16 cellular contexts compared by ENCODE assay signal in genomic region chr17:75365931-75366275, GRCh38. TPM values are rescaled to one million over a fixed set of nuclear protein-coding genes. Genes with fewer than 3 reads are reported as not detected.
DNase-seq lines count a peak whose midpoint lies in the region; ATAC-seq and TF ChIP-seq lines count a peak whose summit lies in the region.
"Had no signal": no experiment of that assay in that cellular context is flagged by ENCODE, and none has a peak within 500 bp of the region (broad histone marks: within the 10 kb centered on the region; RNA-seq: fewer than 3 reads in every experiment).

No MANE protein-coding gene starts in this region.

- no peaks in the 10 kb centered on the region for H3K9me3 ChIP-seq in SK-N-SH
- H3K9me3 ChIP-seq in neural progenitor cell (ENCODE audit: low read depth): no peaks in the 10 kb centered on the region
- H3K9me3 ChIP-seq: esophagus muscularis mucosa, thyroid gland had no signal

- no peaks in the 10 kb centered on the region for H3K9me2 ChIP-seq in SK-N-SH

- intact Hi-C loops in activated T-helper 2 cell treated with anti-CD3 and anti-CD28 coated beads, Interferon-gamma antibody, Interleukin-2, Interleukin-4, amounts not matched to agents 10 μg/mL and 5 μg/mL and 100 μg/mL, durations not matched to agents 14 hours and 24 hours and 36 hours (cut with micrococcal nuclease): loop anchor here (1.0 to 5.0 kb wide), 2 partner anchors 28 to 44 kb away; no protein-coding TSS in a partner anchor

- H3K9ac ChIP-seq in SK-N-SH: no peak overlapping the region
- H3K9ac ChIP-seq in neural progenitor cell: no peak overlapping the region

- H3K4me1 Mint-ChIP-seq in IgD-negative memory B cell: peaks cover 80 to 83% (median 80%) of the 10 kb centered on the region in 3 donors
- H3K4me1 Mint-ChIP-seq in activated T-helper 2 cell treated with anti-CD3 and anti-CD28 coated beads, Interferon-gamma antibody, Interleukin-2, Interleukin-4, amounts not matched to agents 10 μg/mL and 5 μg/mL and 100 μg/mL, durations not matched to agents 14 hours and 24 hours and 36 hours (ENCODE audit: low read depth): peaks cover 83% of the 10 kb centered on the region
- H3K4me1 Mint-ChIP-seq in neural progenitor cell: peaks cover 40% of the 10 kb centered on the region
- peaks cover 84 to 94% of the 10 kb centered on the region in 2 donors for H3K4me1 Mint-ChIP-seq in immature natural killer cell

- H4K20me1 ChIP-seq in SK-N-SH (ENCODE audit: insufficient read depth) (peaks cover 100% of the 10 kb centered on the region), neural progenitor cell (ENCODE audit: low read depth) (peaks cover 100% of the 10 kb centered on the region)

- H3K9me3 Mint-ChIP-seq in IgD-negative memory B cell: no peaks in the 10 kb centered on the region
- no peaks in the 10 kb centered on the region for H3K9me3 Mint-ChIP-seq in activated T-helper 2 cell treated with anti-CD3 and anti-CD28 coated beads, Interferon-gamma antibody, Interleukin-2, Interleukin-4, amounts not matched to agents 10 μg/mL and 5 μg/mL and 100 μg/mL, durations not matched to agents 14 hours and 24 hours and 36 hours
- H3K9me3 Mint-ChIP-seq in neural progenitor cell: no peaks in the 10 kb centered on the region
- no peaks in the 10 kb centered on the region for H3K9me3 Mint-ChIP-seq in immature natural killer cell
- H3K9me3 Mint-ChIP-seq: dendritic cell treated with granulocyte-macrophage colony-stimulating factor and Interleukin-4, amounts not matched to agents 40 ng/mL and 50 ng/mL, for 4 days had no signal

- no peak for TF ChIP-seq EP300 in SK-N-SH (IDR thresholded peaks at IDR 0.05; ENCODE audit: borderline replicate concordance in 1 of 2, low read depth in 1 of 2, low read length in 1 of 2)

- POLR2A ChIA-PET in SK-N-SH (lab: Yijun Ruan, JAX): no interaction called here

- H3K4me3 ChIP-seq in SK-N-SH (ENCODE audit: low read depth in 2 of 2, low read length in 1 of 2): no peak overlapping the region
- no peak overlapping the region for H3K4me3 ChIP-seq in neural progenitor cell
- H3K4me3 ChIP-seq: esophagus muscularis mucosa, thyroid gland had no signal

- CTCF ChIA-PET in SK-N-SH (lab: Yijun Ruan, JAX): interaction anchor here (1.0 to 5.1 kb wide), 5 partner anchors 12 to 68 kb away, joined by 3 to 24 read pairs (median 6); no protein-coding TSS in a partner anchor

- ATAC-seq in SK-N-SH treated with all-trans-retinoic acid at 6 μM for 48 hours: no peak
- ATAC-seq in HG03565 (IDR thresholded peaks at IDR 0.05; ENCODE audit: unreplicated experiment): no peak
- ATAC-seq: sciatic nerve had no signal

- WGBS in SK-N-SH (ENCODE audit: low lambda C conversion rate): 78% methylated on average over 6 of the region's 6 CpGs

- H3K79me2 ChIP-seq in SK-N-SH (ENCODE audit: insufficient read depth): peaks cover 98% of the 10 kb centered on the region
- peaks cover 97% of the 10 kb centered on the region for H3K79me2 ChIP-seq in neural progenitor cell (ENCODE audit: low read depth)

- H3K36me3 Mint-ChIP-seq in IgD-negative memory B cell: no peaks in the 10 kb centered on the region
- H3K36me3 Mint-ChIP-seq in activated T-helper 2 cell treated with anti-CD3 and anti-CD28 coated beads, Interferon-gamma antibody, Interleukin-2, Interleukin-4, amounts not matched to agents 10 μg/mL and 5 μg/mL and 100 μg/mL, durations not matched to agents 14 hours and 24 hours and 36 hours (ENCODE audit: low read depth): peaks cover 24% of the 10 kb centered on the region
- H3K36me3 Mint-ChIP-seq in neural progenitor cell: peaks cover 1% of the 10 kb centered on the region
- no peaks in the 10 kb centered on the region for H3K36me3 Mint-ChIP-seq in immature natural killer cell

- peaks cover 8 to 28% of the 10 kb centered on the region in 2 experiments; a peak in 3 of 4 replicates for H3K4me1 ChIP-seq in SK-N-SH (ENCODE audit: control insufficient read depth in 1 of 2, insufficient read depth in 2 of 2, low read depth in 1 of 2, low read length in 1 of 2)
- peaks cover 29% of the 10 kb centered on the region for H3K4me1 ChIP-seq in neural progenitor cell

- H2AFZ ChIP-seq in SK-N-SH (ENCODE audit: low read depth): no peak overlapping the region
- no peak overlapping the region for H2AFZ ChIP-seq in neural progenitor cell (replicated peaks)

- no peak for TF ChIP-seq CTCF in SK-N-SH (IDR thresholded peaks at IDR 0.05)
- TF ChIP-seq CTCF in neural progenitor cell (IDR thresholded peaks at IDR 0.05): no peak

- H3K27ac ChIP-seq in SK-N-SH (ENCODE audit: low read depth in 2 of 2, low read length in 1 of 2): no peak overlapping the region
- no peak overlapping the region for H3K27ac ChIP-seq in neural progenitor cell
- H3K27ac ChIP-seq: esophagus muscularis mucosa, RWPE1, thyroid gland had no signal

- peak overlapping the region in 3 of 4 donors; percentile 12 to 85 (median 40) for H3K4me3 Mint-ChIP-seq in IgD-negative memory B cell
- H3K4me3 Mint-ChIP-seq in activated T-helper 2 cell treated with anti-CD3 and anti-CD28 coated beads, Interferon-gamma antibody, Interleukin-2, Interleukin-4, amounts not matched to agents 10 μg/mL and 5 μg/mL and 100 μg/mL, durations not matched to agents 14 hours and 24 hours and 36 hours (ENCODE audit: low read depth): peak overlapping the region; percentile 24
- no peak overlapping the region for H3K4me3 Mint-ChIP-seq in neural progenitor cell
- peak overlapping the region in 2 of 5 donors; percentile 7 to 19 for H3K4me3 Mint-ChIP-seq in immature natural killer cell
- H3K4me3 Mint-ChIP-seq: dendritic cell treated with granulocyte-macrophage colony-stimulating factor and Interleukin-4, amounts not matched to agents 40 ng/mL and 50 ng/mL, for 4 days had no signal

- H3K4me2 ChIP-seq in SK-N-SH: peak overlapping the region; percentile 10; the same call in 1 of the 2 replicates
- peak overlapping the region; percentile 66 for H3K4me2 ChIP-seq in neural progenitor cell

- H3F3A ChIP-seq in SK-N-SH (replicated peaks; ENCODE audit: insufficient read depth): peaks cover 14% of the 10 kb centered on the region
- peaks cover 52% of the 10 kb centered on the region for H3F3A ChIP-seq in neural progenitor cell (ENCODE audit: low read depth)

- H3K36me3 ChIP-seq in SK-N-SH (replicated peaks in 1 of 2; ENCODE audit: control insufficient read depth in 1 of 2, insufficient read depth in 2 of 2, low read length in 1 of 2) (no peaks in the 10 kb centered on the region), neural progenitor cell (no peaks in the 10 kb centered on the region)
- H3K36me3 ChIP-seq: esophagus muscularis mucosa, thyroid gland had no signal

- H3K27me3 ChIP-seq in SK-N-SH (ENCODE audit: insufficient read depth) (no peaks in the 10 kb centered on the region), neural progenitor cell (no peaks in the 10 kb centered on the region)
- H3K27me3 ChIP-seq: esophagus muscularis mucosa, thyroid gland had no signal

- DNase-seq in SK-N-SH: no peak
- DNase-seq in activated T-helper 2 cell treated with anti-CD3 and anti-CD28 coated beads, Interferon-gamma antibody, Interleukin-2, Interleukin-4, amounts not matched to agents 10 μg/mL and 5 μg/mL and 100 μg/mL, durations not matched to agents 14 hours and 24 hours and 36 hours (ENCODE audit: low spot score): no peak
- no peak for DNase-seq in neural progenitor cell (ENCODE audit: low spot score)
- no peak for DNase-seq in immature natural killer cell
- no peak for DNase-seq in NCI-H2081 treated with DMSO at 0.1 percent for 48 hours (lab: John Stamatoyannopoulos, UW)
- DNase-seq: activated CD4-positive, alpha-beta T cell treated with anti-CD3 and anti-CD28 coated beads for 4 hours; head of caudate nucleus; NCI-H748 treated with DMSO at 0.1 percent for 48 hours had no signal

- H3K27me3 Mint-ChIP-seq in IgD-negative memory B cell: no peaks in the 10 kb centered on the region
- H3K27me3 Mint-ChIP-seq in activated T-helper 2 cell treated with anti-CD3 and anti-CD28 coated beads, Interferon-gamma antibody, Interleukin-2, Interleukin-4, amounts not matched to agents 10 μg/mL and 5 μg/mL and 100 μg/mL, durations not matched to agents 14 hours and 24 hours and 36 hours (ENCODE audit: low read depth): no peaks in the 10 kb centered on the region
- no peaks in the 10 kb centered on the region for H3K27me3 Mint-ChIP-seq in neural progenitor cell (ENCODE audit: insufficient read depth, low read depth)
- H3K27me3 Mint-ChIP-seq in immature natural killer cell (ENCODE audit: low read depth in 3 of 3): peaks cover 0 to 2% (median 0%) of the 10 kb centered on the region in 3 donors
- H3K27me3 Mint-ChIP-seq: dendritic cell treated with granulocyte-macrophage colony-stimulating factor and Interleukin-4, amounts not matched to agents 40 ng/mL and 50 ng/mL, for 4 days had no signal

- TF ChIP-seq RAD21 in SK-N-SH (IDR thresholded peaks at IDR 0.05; ENCODE audit: low read length): no peak

- H3K27ac Mint-ChIP-seq in IgD-negative memory B cell (peak overlapping the region; percentile 20 to 89 (median 36)), neural progenitor cell (no peak overlapping the region), immature natural killer cell (peak overlapping the region in 2 of 6 donors; percentile 5 to 86)
- H3K27ac Mint-ChIP-seq in activated T-helper 2 cell treated with anti-CD3 and anti-CD28 coated beads, Interferon-gamma antibody, Interleukin-2, Interleukin-4, amounts not matched to agents 10 μg/mL and 5 μg/mL and 100 μg/mL, durations not matched to agents 14 hours and 24 hours and 36 hours: peak overlapping the region; percentile 73
- H3K27ac Mint-ChIP-seq: dendritic cell treated with granulocyte-macrophage colony-stimulating factor and Interleukin-4, amounts not matched to agents 40 ng/mL and 50 ng/mL, for 4 days had no signal

TF ChIP-seq in SK-N-SH, 30 proteins besides CTCF, POLR2A, EP300 and RAD21 (continues in another document):
- TF ChIP-seq NRF1 (IDR thresholded peaks at IDR 0.05; ENCODE audit: low read depth, low read length): no peak

TF ChIP-seq in SK-N-SH treated with all-trans-retinoic acid at 6 μM for 48 hours, 23 proteins besides CTCF, POLR2A, EP300 and RAD21 (continues in another document):
- TF ChIP-seq SNAI2 (CRISPR knock-in tag; IDR thresholded peaks at IDR 0.05) (no peak), ESRRG (CRISPR knock-in tag; IDR thresholded peaks at IDR 0.05) (no peak), BACH2 (CRISPR knock-in tag; IDR thresholded peaks at IDR 0.05; ENCODE audit: borderline replicate concordance) (no peak), ZNF70 (CRISPR knock-in tag; IDR thresholded peaks at IDR 0.05) (no peak), ARNTL (CRISPR knock-in tag; IDR thresholded peaks at IDR 0.05; ENCODE audit: borderline replicate concordance, low read depth) (no peak)

RNA-seq across cellular contexts. Expression of gene GRB2, which starts 39.6 kb away (rescaled TPM):
- polyA plus RNA-seq in SK-N-SH (2012; rRNA removed) (81.6 and 89.6 TPM in 2 replicates), IgD-negative memory B cell (333 TPM), immature natural killer cell (100 to 1,000 TPM; 104 to 161 (median 135) TPM)
- polyA plus RNA-seq in SK-N-SH (2012; cell fraction: cytosol; rRNA removed): 79.2 and 104 TPM in 2 replicates
- polyA plus RNA-seq in SK-N-SH (2012; cell fraction: nucleus; rRNA removed): 83.6 and 109 TPM in 2 replicates
- 176 and 188 TPM in 2 replicates for total RNA-seq in activated T-helper 2 cell treated with anti-CD3 and anti-CD28 coated beads, Interferon-gamma antibody, Interleukin-2, Interleukin-4, amounts not matched to agents 10 μg/mL and 5 μg/mL and 100 μg/mL, durations not matched to agents 14 hours and 24 hours and 36 hours
- total RNA-seq in neural progenitor cell (ENCODE audit: low replicate concordance): 71.0 and 72.5 TPM in 2 replicates
